1 cellular context compared by ENCODE assay signal in genomic region chr14:104725772-104726548, GRCh38.
TF ChIP-seq lines count a peak whose summit lies in the region.

No MANE protein-coding gene starts in this region.

TF ChIP-seq in liver, 16 proteins besides CTCF, POLR2A, EP300 and RAD21 (continued from another document):
- no peak for TF ChIP-seq REST (IDR thresholded peaks at IDR 0.05)
- TF ChIP-seq FOXA2 (IDR thresholded peaks at IDR 0.05) = no peak
- no peak for TF ChIP-seq EGR1 (IDR thresholded peaks at IDR 0.05; ENCODE audit: low read depth in 2 of 2)
- TF ChIP-seq NR2F2 (IDR thresholded peaks at IDR 0.05) = no peak
- no peak for TF ChIP-seq HNF4G (IDR thresholded peaks at IDR 0.05)
- no peak for TF ChIP-seq RXRA (IDR thresholded peaks at IDR 0.05)
- TF ChIP-seq GABPA (IDR thresholded peaks at IDR 0.05 in 1 of 2, conservative IDR thresholded peaks at IDR 0.05 in 1 of 2) = no peak
- TF ChIP-seq TAF1 (conservative IDR thresholded peaks at IDR 0.05) = no peak
- TF ChIP-seq SP1 (IDR thresholded peaks at IDR 0.05) = no peak
- TF ChIP-seq JUND (IDR thresholded peaks at IDR 0.05) = no peak
- no peak for TF ChIP-seq FOXA1 (IDR thresholded peaks at IDR 0.05)
